8 cellular contexts compared by ENCODE assay signal in the genomic region with DNA sequence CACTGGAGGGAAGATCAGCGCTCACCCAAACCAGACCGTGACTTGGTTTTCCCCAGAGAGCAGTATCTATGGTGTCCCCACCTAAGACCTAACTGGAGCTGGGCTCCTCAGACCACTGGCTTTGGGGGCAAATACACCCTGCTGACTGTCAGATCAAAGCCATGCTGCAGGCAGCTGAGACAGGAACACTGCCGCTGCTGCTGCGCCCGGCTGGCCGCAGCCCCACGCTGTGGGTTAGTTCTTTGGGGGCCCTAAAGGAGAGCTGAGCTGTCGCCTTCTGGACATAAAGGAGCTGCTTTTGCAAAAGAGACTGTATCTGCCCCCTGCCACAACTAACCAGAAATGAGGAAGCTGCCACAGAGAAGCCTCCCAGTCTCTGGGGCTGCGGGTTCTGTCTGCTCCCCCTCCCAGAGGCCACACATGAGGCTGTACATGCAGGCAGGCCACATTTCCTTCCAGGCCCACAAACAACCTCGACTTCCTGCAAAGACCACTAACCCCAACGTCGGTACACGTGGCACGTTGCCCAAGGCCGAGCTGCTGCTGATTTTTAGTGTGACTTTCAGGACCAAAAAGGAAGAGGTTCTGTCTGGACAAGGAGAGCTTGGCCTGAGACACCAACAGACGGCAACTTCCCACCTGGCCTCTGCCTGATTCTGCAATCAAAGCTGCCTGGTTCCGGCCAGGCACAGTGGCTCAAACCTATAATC. TPM values are rescaled to one million over a fixed set of nuclear protein-coding genes. Genes with fewer than 3 reads are reported as not detected.
A peak's percentile ranks its signal among the peaks of the same experiment; 100 is the strongest.
DNase-seq lines count a peak whose midpoint lies in the region; ATAC-seq and TF ChIP-seq lines count a peak whose summit lies in the region.

No MANE protein-coding gene starts in this region.

- no peaks in the 10 kb centered on the region for H3K36me3 Mint-ChIP-seq in activated B cell treated with CpG ODN at 0.5 μM for 24 hours (ENCODE audit: low read depth)
- H3K36me3 Mint-ChIP-seq in glutamatergic neuron (ENCODE audit: unreplicated experiment) = no peaks in the 10 kb centered on the region

- intact Hi-C loops in activated B cell treated with CpG ODN at 0.5 μM for 24 hours (cut with micrococcal nuclease) = loop anchor here (1.0 to 2.0 kb wide), 2 partner anchors 17 to 31 kb away; no protein-coding TSS in a partner anchor

- H3K9me3 Mint-ChIP-seq in activated B cell treated with CpG ODN at 0.5 μM for 24 hours (no peaks in the 10 kb centered on the region), glutamatergic neuron (ENCODE audit: unreplicated experiment) (no peaks in the 10 kb centered on the region)

- peak overlapping the region; percentile 63 for H3K4me3 Mint-ChIP-seq in activated B cell treated with CpG ODN at 0.5 μM for 24 hours
- no peak overlapping the region for H3K4me3 Mint-ChIP-seq in glutamatergic neuron (ENCODE audit: unreplicated experiment)

- H3K4me3 ChIP-seq in effector memory CD4-positive, alpha-beta T cell (ENCODE audit: insufficient read depth, low read depth, low read length, poor library complexity, severe bottlenecking) = peak overlapping the region; percentile 2

- no peak overlapping the region for H3K27ac ChIP-seq in effector memory CD4-positive, alpha-beta T cell (ENCODE audit: insufficient read depth, low read length, poor library complexity, severe bottlenecking)

- ATAC-seq in HG03159 (IDR thresholded peaks at IDR 0.05; ENCODE audit: unreplicated experiment) = peak; percentile 58
- peak; percentile 87 for ATAC-seq in activated B cell treated with CpG ODN at 0.5 μM for 24 hours (ENCODE audit: low read depth)

- H3K36me3 ChIP-seq in effector memory CD4-positive, alpha-beta T cell (ENCODE audit: control insufficient read depth, insufficient read depth, low read length) = no peaks in the 10 kb centered on the region

- peak; percentile 46 for TF ChIP-seq POLR2A in GM18951 (IDR thresholded peaks at IDR 0.05; ENCODE audit: extremely low read depth, insufficient read depth, insufficient read length)

- H3K27me3 ChIP-seq in effector memory CD4-positive, alpha-beta T cell (replicated peaks; ENCODE audit: control insufficient read depth, insufficient read depth, low read length, poor library complexity, severe bottlenecking) = no peaks in the 10 kb centered on the region

- CTCF ChIA-PET in activated B cell treated with CpG ODN at 0.5 μM for 24 hours (lab: Charles Lee) = interaction anchor here (0.9 to 4.6 kb wide), 6 partner anchors 10 to 75 kb away, joined by 5 to 32 read pairs (median 6); no protein-coding TSS in a partner anchor

- H3K4me1 Mint-ChIP-seq in activated B cell treated with CpG ODN at 0.5 μM for 24 hours (peaks cover 69% of the 10 kb centered on the region), glutamatergic neuron (ENCODE audit: low read depth, unreplicated experiment) (no peaks in the 10 kb centered on the region)

- peak; percentile 58 for DNase-seq in activated B cell treated with CpG ODN at 0.5 μM for 24 hours
- DNase-seq in effector memory CD4-positive, alpha-beta T cell = peak; percentile 27 to 47 (median 46)
- peak; percentile 85 for DNase-seq in pons (ENCODE audit: low spot score)
- no peak for DNase-seq in mesenteric fat pad (ENCODE audit: low spot score)
- no peak for DNase-seq in NCI-H2107 treated with DMSO at 0.1 percent for 48 hours (lab: John Stamatoyannopoulos, UW; ENCODE audit: unreplicated experiment)
- no peak for DNase-seq in glutamatergic neuron

- H3K27ac Mint-ChIP-seq in activated B cell treated with CpG ODN at 0.5 μM for 24 hours (peak overlapping the region; percentile 80), glutamatergic neuron (ENCODE audit: unreplicated experiment) (no peak overlapping the region)

- POLR2A ChIA-PET in activated B cell treated with CpG ODN at 0.5 μM for 24 hours (lab: Charles Lee) = interaction anchor here (0.6 to 3.1 kb wide), 10 partner anchors 9 to 1042 kb away, joined by 3 to 35 read pairs (median 6); partner anchors contain the start of gene RTN4RL1

- in situ Hi-C loops in GM18951 (cut with MboI; ENCODE audit: low sequenced_read_pairs, unreplicated experiment) = no loop called here

- H3K27me3 Mint-ChIP-seq in activated B cell treated with CpG ODN at 0.5 μM for 24 hours (no peaks in the 10 kb centered on the region), glutamatergic neuron (ENCODE audit: unreplicated experiment) (peaks cover 4% of the 10 kb centered on the region)

- H3K9me3 ChIP-seq in effector memory CD4-positive, alpha-beta T cell (ENCODE audit: control insufficient read depth, low read length) = no peaks in the 10 kb centered on the region

- peaks cover 38% of the 10 kb centered on the region for H3K4me1 ChIP-seq in effector memory CD4-positive, alpha-beta T cell (ENCODE audit: control insufficient read depth, insufficient read depth, low read length, poor library complexity, severe bottlenecking)

- no peak for TF ChIP-seq CTCF in activated B cell treated with CpG ODN at 0.5 μM for 24 hours (IDR thresholded peaks at IDR 0.05)
- no peak for TF ChIP-seq CTCF in glutamatergic neuron (IDR thresholded peaks at IDR 0.05; ENCODE audit: partially characterized antibody, unreplicated experiment)

RNA-seq across cellular contexts. Expression of gene ABR, which starts 18.2 kb away (rescaled TPM):
- total RNA-seq in activated B cell treated with CpG ODN at 0.5 μM for 24 hours (132 and 150 TPM in 2 replicates), mesenteric fat pad (103 TPM), glutamatergic neuron (ENCODE audit: unreplicated experiment) (219 TPM)

Comparison
In these comparisons a context has a peak if more than half of its experiments do, and no peak if none do; other contexts are left out.
1. DNase-seq: peak in activated B cell treated with CpG ODN at 0.5 μM for 24 hours (single experiment), effector memory CD4-positive, alpha-beta T cell (3 of 3) and pons (single experiment); none in mesenteric fat pad (single experiment), NCI-H2107 treated with DMSO at 0.1 percent for 48 hours (single experiment) and glutamatergic neuron (single experiment).